ENCODE assay signal across 19 cellular contexts in genomic region chr7:47383064-47383463, GRCh38.
A peak's percentile ranks its signal among the peaks of the same experiment; 100 is the strongest.
DNase-seq lines count a peak whose midpoint lies in the region; TF ChIP-seq lines count a peak whose summit lies in the region.
"Had no signal": no experiment of that assay in that cellular context is flagged by ENCODE, and none has a peak within 500 bp of the region (broad histone marks: within the 10 kb centered on the region; RNA-seq: fewer than 3 reads in every experiment).

No MANE protein-coding gene starts in this region.

- CTCF ChIA-PET in BJ (lab: Yijun Ruan, JAX): interaction anchor here (1.0 to 1.5 kb wide), 2 partner anchors 117 to 462 kb away, joined by 3 to 5 read pairs; no protein-coding TSS in a partner anchor

- no peaks in the 10 kb centered on the region for H3K27me3 ChIP-seq in BJ (ENCODE audit: control insufficient read depth, insufficient read depth, low read length)
- H3K27me3 ChIP-seq: ascending aorta had no signal

- H3K36me3 ChIP-seq in BJ (ENCODE audit: control insufficient read depth, insufficient read depth, low read length): peaks cover 53% of the 10 kb centered on the region

- POLR2A ChIA-PET in BJ (lab: Charles Lee): no interaction called here

- no peak for TF ChIP-seq CTCF in BJ (IDR thresholded peaks at IDR 0.05; ENCODE audit: insufficient read depth, low read depth, low read length)
- no peak for TF ChIP-seq CTCF in fibroblast of mammary gland (conservative IDR thresholded peaks at IDR 0.05; ENCODE audit: control insufficient read depth, insufficient read depth, low read depth, low read length)

- no peak overlapping the region for H3K4me3 ChIP-seq in BJ (ENCODE audit: low read depth, low read length)
- H3K4me3 ChIP-seq in fibroblast of mammary gland (ENCODE audit: control insufficient read depth, low read depth, low read length): no peak overlapping the region
- H3K4me3 ChIP-seq: ascending aorta, thoracic aorta had no signal

- DNase-seq in BJ (ENCODE audit: low read depth): peak; percentile 51
- DNase-seq in RPMI7951 (ENCODE audit: low read depth): peak; percentile 89
- peak; percentile 9 for DNase-seq in fibroblast of mammary gland (ENCODE audit: low read depth)
- peak; percentile 45 for DNase-seq in renal cortical epithelial cell (ENCODE audit: low read depth)
- no peak for DNase-seq in NCI-H446 (lab: John Stamatoyannopoulos, UW)
- DNase-seq in iPS-NIHi11 (ENCODE audit: low spot score): no peak
- DNase-seq in T-helper 1 cell: no peak
- no peak for DNase-seq in cerebellum (ENCODE audit: low spot score)
- DNase-seq: activated CD8-positive, alpha-beta memory T cell treated with anti-CD3 and anti-CD28 coated beads for 24 hours; activated gamma-delta T cell treated with Interleukin-2 at 50 U/mL for 16 hours; AML-193; HCEC 1CT; KG1; naive thymus-derived CD8-positive, alpha-beta T cell; NCI-H1417 treated with DMSO at 0.1 percent for 48 hours; NCI-H226; stimulated activated CD4-positive, alpha-beta T cell treated with anti-CD3 and anti-CD28 coated beads, Interleukin-1b, Interleukin-23, amount 100 ng/mL, for 48 hours had no signal

Comparison
In these comparisons a context has a peak if more than half of its experiments do, and no peak if none do; other contexts are left out.
1. DNase-seq: peak in BJ (single experiment), RPMI7951 (single experiment), fibroblast of mammary gland (single experiment) and renal cortical epithelial cell (single experiment); none in NCI-H446 (0 of 2), iPS-NIHi11 (single experiment), T-helper 1 cell (0 of 5) and cerebellum (single experiment).